ENCODE assay signal across 15 cellular contexts in the genomic region with DNA sequence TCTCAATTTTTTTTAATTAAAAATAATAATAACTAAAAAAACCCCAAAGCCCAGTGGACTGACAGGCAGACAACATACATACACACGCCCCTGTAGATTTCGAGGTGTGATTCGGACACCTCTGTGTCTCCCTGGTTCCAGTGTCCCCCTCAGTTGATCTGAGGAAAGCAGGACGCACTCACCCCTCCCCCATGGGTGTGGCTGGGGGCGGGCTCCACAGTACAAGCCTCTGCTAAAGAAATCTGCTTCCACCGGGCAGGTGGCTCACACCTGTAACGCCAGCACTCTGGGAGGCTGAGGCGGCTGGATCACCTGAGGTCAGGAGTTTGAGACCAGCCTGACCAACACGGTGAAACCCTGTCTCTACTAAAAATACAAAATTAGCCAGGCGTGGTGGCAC. TPM values are rescaled to one million over a fixed set of nuclear protein-coding genes. Genes with fewer than 3 reads are reported as not detected.
DNase-seq lines count a peak whose midpoint lies in the region; ATAC-seq and TF ChIP-seq lines count a peak whose summit lies in the region.
"Had no signal": no experiment of that assay in that cellular context is flagged by ENCODE, and none has a peak within 500 bp of the region (broad histone marks: within the 10 kb centered on the region; RNA-seq: fewer than 3 reads in every experiment).

No MANE protein-coding gene starts in this region.

- intact Hi-C loops in dendritic cell treated with granulocyte-macrophage colony-stimulating factor and Interleukin-4, amounts not matched to agents 40 ng/mL and 50 ng/mL, for 4 days (cut with micrococcal nuclease) = no loop called here
- intact Hi-C loops in PC-9 (cut with micrococcal nuclease; ENCODE audit: unreplicated experiment) = no loop called here

- H3F3A ChIP-seq in PC-9 (ENCODE audit: insufficient read depth, low read depth) = peaks cover 23% of the 10 kb centered on the region; the same call in 1 of the 2 replicates

- H3K9me3 ChIP-seq in SJSA1 (replicated peaks) (no peaks in the 10 kb centered on the region), PC-9 (ENCODE audit: insufficient read depth, low read depth) (no peaks in the 10 kb centered on the region), suprapubic skin (no peaks in the 10 kb centered on the region)
- H3K9me3 ChIP-seq: A549, Caco-2, HAP-1 had no signal

- no peak for TF ChIP-seq POLR2A in suprapubic skin (IDR thresholded peaks at IDR 0.05)

- POLR2A ChIA-PET in PC-9 (lab: Charles Lee; ENCODE audit: unreplicated experiment) = interaction anchor here (0.7 kb wide), 1 partner anchor 104 kb away, joined by 7 read pairs; no protein-coding TSS in a partner anchor

- H3K27me3 Mint-ChIP-seq in dendritic cell treated with granulocyte-macrophage colony-stimulating factor and Interleukin-4, amounts not matched to agents 40 ng/mL and 50 ng/mL, for 4 days = no peaks in the 10 kb centered on the region
- H3K27me3 Mint-ChIP-seq: CD4-positive, alpha-beta T cell had no signal

- H3K27me3 ChIP-seq in SJSA1 (replicated peaks) (no peaks in the 10 kb centered on the region), PC-9 (ENCODE audit: insufficient read depth, low read depth) (no peaks in the 10 kb centered on the region), suprapubic skin (no peaks in the 10 kb centered on the region)

- TF ChIP-seq CTCF in PC-9 (conservative IDR thresholded peaks at IDR 0.05) (no peak), suprapubic skin (IDR thresholded peaks at IDR 0.05) (no peak)

- H3K4me1 ChIP-seq in SJSA1 (replicated peaks) = peaks cover 55% of the 10 kb centered on the region
- peaks cover 18% of the 10 kb centered on the region for H3K4me1 ChIP-seq in PC-9 (replicated peaks; ENCODE audit: insufficient read depth)
- H3K4me1 ChIP-seq in suprapubic skin = peaks cover 16% of the 10 kb centered on the region
- H3K4me1 ChIP-seq: Caco-2 had no signal

- H3K4me3 ChIP-seq in SJSA1 (no peak overlapping the region), PC-9 (no peak overlapping the region), suprapubic skin (no peak overlapping the region)
- H3K4me3 ChIP-seq: A549, HAP-1 had no signal

- H3K27ac Mint-ChIP-seq in dendritic cell treated with granulocyte-macrophage colony-stimulating factor and Interleukin-4, amounts not matched to agents 40 ng/mL and 50 ng/mL, for 4 days = peak overlapping the region; percentile 81
- H3K27ac Mint-ChIP-seq: CD4-positive, alpha-beta T cell had no signal

- H3K79me2 ChIP-seq in PC-9 (ENCODE audit: low read depth) = no peaks in the 10 kb centered on the region

- DNase-seq in activated effector memory CD4-positive, alpha-beta T cell treated with anti-CD3 and anti-CD28 coated beads, Interleukin-2, amount 50 U/mL, for 16 hours = peak; percentile 59
- DNase-seq in activated effector memory CD4-positive, alpha-beta T cell treated with Interleukin-2 at 50 U/mL for 16 hours = no peak
- peak in 1 of 2 experiments; percentile 54 for DNase-seq in SJSA1 (ENCODE audit: low read depth in 1 of 2, low spot score in 2 of 2)
- DNase-seq in PC-9 = no peak
- DNase-seq in suprapubic skin (ENCODE audit: low spot score in 2 of 2) = no peak
- DNase-seq: AML-193; Caco-2; CD4-positive, alpha-beta T cell had no signal

- no peak for TF ChIP-seq EP300 in suprapubic skin (IDR thresholded peaks at IDR 0.05)

- CTCF ChIA-PET in PC-9 (lab: Charles Lee) = no interaction called here

- H3K4me1 Mint-ChIP-seq in dendritic cell treated with granulocyte-macrophage colony-stimulating factor and Interleukin-4, amounts not matched to agents 40 ng/mL and 50 ng/mL, for 4 days (ENCODE audit: low read depth) = peaks cover 49% of the 10 kb centered on the region

- H3K27ac ChIP-seq in SJSA1 (peak overlapping the region; percentile 76), PC-9 (no peak overlapping the region), suprapubic skin (no peak overlapping the region)
- H3K27ac ChIP-seq: 22Rv1, A549, C4-2B, HL-60 had no signal

- no peak overlapping the region for H2AFZ ChIP-seq in PC-9

- H3K4me3 Mint-ChIP-seq in dendritic cell treated with granulocyte-macrophage colony-stimulating factor and Interleukin-4, amounts not matched to agents 40 ng/mL and 50 ng/mL, for 4 days = no peak overlapping the region
- H3K4me3 Mint-ChIP-seq: CD4-positive, alpha-beta T cell had no signal

- no peaks in the 10 kb centered on the region for H4K20me1 ChIP-seq in PC-9 (ENCODE audit: insufficient read depth)

- no peak overlapping the region for H3K4me2 ChIP-seq in PC-9
- H3K4me2 ChIP-seq: A549 had no signal

- BruUV-seq in PC-9 (replicated peaks; lab: Mats Ljungman, UMichigan) = no TSS peak

- WGBS in suprapubic skin = 83% methylated on average over 10 of the region's 10 CpGs

- ATAC-seq in HG02588 (IDR thresholded peaks at IDR 0.05; ENCODE audit: unreplicated experiment) = no peak
- ATAC-seq: A549 had no signal

- H3K9me2 ChIP-seq in PC-9 (ENCODE audit: insufficient read depth) = no peaks in the 10 kb centered on the region

- no peaks in the 10 kb centered on the region for H3K9me3 Mint-ChIP-seq in dendritic cell treated with granulocyte-macrophage colony-stimulating factor and Interleukin-4, amounts not matched to agents 40 ng/mL and 50 ng/mL, for 4 days
- H3K9me3 Mint-ChIP-seq: CD4-positive, alpha-beta T cell had no signal

- no peaks in the 10 kb centered on the region for H3K36me3 ChIP-seq in SJSA1
- H3K36me3 ChIP-seq in PC-9 (ENCODE audit: low read depth) = no peaks in the 10 kb centered on the region
- no peaks in the 10 kb centered on the region for H3K36me3 ChIP-seq in suprapubic skin
- H3K36me3 ChIP-seq: HAP-1 had no signal

- no peaks in the 10 kb centered on the region for H3K36me3 Mint-ChIP-seq in dendritic cell treated with granulocyte-macrophage colony-stimulating factor and Interleukin-4, amounts not matched to agents 40 ng/mL and 50 ng/mL, for 4 days (ENCODE audit: low read depth)

RNA-seq across cellular contexts. Expression of a gene that starts 33.8 kb away (rescaled TPM):
- total RNA-seq in SJSA1 (2014; rRNA removed; shearing (Covaris generic)) = 25.0 and 51.0 TPM in 2 replicates
- 15.1 and 19.1 TPM in 2 replicates for total RNA-seq in PC-9 (2021)
- total RNA-seq in suprapubic skin = 1 to 10 TPM in 1 of 4 donors, under 1 TPM in 3; 0.72 to 2.4 (median 0.84) TPM
